In genomic region chr18:44630118-44630517, GRCh38 we compare ENCODE assay signal across 2 cellular contexts.
TF ChIP-seq lines count a peak whose summit lies in the region.

No MANE protein-coding gene starts in this region.

TF ChIP-seq in GM12891, 5 proteins besides CTCF, POLR2A, EP300 and RAD21:
- no peak for TF ChIP-seq TAF1 (IDR thresholded peaks at IDR 0.05; ENCODE audit: low read depth, low read length)
- TF ChIP-seq SPI1 (IDR thresholded peaks at IDR 0.05; ENCODE audit: low read depth, low read length), result peak; percentile 45

TF ChIP-seq in GM12878, 131 proteins besides CTCF, POLR2A, EP300 and RAD21:
- TF ChIP-seq NFIC (IDR thresholded peaks at IDR 0.05; ENCODE audit: low read depth, low read length) (no peak), IKZF1 (conservative IDR thresholded peaks at IDR 0.05) (peak; percentile 32; the same call in 1 of the 2 replicates), DPF2 (IDR thresholded peaks at IDR 0.05) (0 out of 2 replicates have a peak, but pooled peaks have one; percentile 12), NBN (IDR thresholded peaks at IDR 0.05) (0 out of 2 replicates have a peak, but pooled peaks have one; percentile 28), MTA2 (IDR thresholded peaks at IDR 0.05; ENCODE audit: low read depth) (peak; percentile 24; the same call in 1 of the 2 replicates), SPI1 (IDR thresholded peaks at IDR 0.05; ENCODE audit: borderline replicate concordance, insufficient read depth, low read depth, low read length) (0 out of 2 replicates have a peak, but pooled peaks have one; percentile 26), IKZF2 (IDR thresholded peaks at IDR 0.05) (peak; percentile 63 to 67; a peak in 3 of 4 replicates), CEBPB (IDR thresholded peaks at IDR 0.05; ENCODE audit: borderline replicate concordance in 1 of 2, low read depth in 2 of 2, low read length in 2 of 2) (no peak)
- TF ChIP-seq, protein P1, sequence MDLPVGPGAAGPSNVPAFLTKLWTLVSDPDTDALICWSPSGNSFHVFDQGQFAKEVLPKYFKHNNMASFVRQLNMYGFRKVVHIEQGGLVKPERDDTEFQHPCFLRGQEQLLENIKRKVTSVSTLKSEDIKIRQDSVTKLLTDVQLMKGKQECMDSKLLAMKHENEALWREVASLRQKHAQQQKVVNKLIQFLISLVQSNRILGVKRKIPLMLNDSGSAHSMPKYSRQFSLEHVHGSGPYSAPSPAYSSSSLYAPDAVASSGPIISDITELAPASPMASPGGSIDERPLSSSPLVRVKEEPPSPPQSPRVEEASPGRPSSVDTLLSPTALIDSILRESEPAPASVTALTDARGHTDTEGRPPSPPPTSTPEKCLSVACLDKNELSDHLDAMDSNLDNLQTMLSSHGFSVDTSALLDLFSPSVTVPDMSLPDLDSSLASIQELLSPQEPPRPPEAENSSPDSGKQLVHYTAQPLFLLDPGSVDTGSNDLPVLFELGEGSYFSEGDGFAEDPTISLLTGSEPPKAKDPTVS (IDR thresholded peaks at IDR 0.05; ENCODE audit: low read depth, low read length), result peak; percentile 81; the same call in 1 of the 2 replicates
- TF ChIP-seq, protein P2, sequence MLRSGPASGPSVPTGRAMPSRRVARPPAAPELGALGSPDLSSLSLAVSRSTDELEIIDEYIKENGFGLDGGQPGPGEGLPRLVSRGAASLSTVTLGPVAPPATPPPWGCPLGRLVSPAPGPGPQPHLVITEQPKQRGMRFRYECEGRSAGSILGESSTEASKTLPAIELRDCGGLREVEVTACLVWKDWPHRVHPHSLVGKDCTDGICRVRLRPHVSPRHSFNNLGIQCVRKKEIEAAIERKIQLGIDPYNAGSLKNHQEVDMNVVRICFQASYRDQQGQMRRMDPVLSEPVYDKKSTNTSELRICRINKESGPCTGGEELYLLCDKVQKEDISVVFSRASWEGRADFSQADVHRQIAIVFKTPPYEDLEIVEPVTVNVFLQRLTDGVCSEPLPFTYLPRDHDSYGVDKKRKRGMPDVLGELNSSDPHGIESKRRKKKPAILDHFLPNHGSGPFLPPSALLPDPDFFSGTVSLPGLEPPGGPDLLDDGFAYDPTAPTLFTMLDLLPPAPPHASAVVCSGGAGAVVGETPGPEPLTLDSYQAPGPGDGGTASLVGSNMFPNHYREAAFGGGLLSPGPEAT (IDR thresholded peaks at IDR 0.05; ENCODE audit: low read depth), result peak; percentile 67; the same call in 1 of the 2 replicates
